Comparison of ENCODE assay signal across 1 cellular context in the genomic region with DNA sequence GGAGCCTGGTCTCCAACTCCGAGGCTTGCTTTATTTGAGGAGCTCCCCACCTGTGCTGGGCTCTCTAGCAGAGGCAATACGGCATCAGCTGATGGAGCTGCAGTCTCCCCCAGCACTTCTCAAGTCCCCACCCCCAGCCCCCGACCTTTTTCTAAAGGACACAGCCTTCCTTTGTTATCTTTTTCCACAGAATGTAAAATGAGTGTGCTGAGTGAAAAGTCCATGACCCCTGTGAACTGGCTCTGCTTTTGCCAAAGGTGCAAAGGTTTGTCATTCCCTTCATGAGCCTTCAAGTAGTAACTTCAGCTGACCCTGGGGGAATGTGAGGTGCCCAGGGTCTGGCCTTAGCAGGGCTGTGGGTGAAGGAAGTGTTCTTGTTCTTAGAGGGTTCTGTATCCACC.
TF ChIP-seq lines count a peak whose summit lies in the region.

No MANE protein-coding gene starts in this region.

TF ChIP-seq in HepG2, 621 proteins besides CTCF, POLR2A, EP300 and RAD21 (continued from another document and continues in another):
- TF ChIP-seq, protein P1, sequence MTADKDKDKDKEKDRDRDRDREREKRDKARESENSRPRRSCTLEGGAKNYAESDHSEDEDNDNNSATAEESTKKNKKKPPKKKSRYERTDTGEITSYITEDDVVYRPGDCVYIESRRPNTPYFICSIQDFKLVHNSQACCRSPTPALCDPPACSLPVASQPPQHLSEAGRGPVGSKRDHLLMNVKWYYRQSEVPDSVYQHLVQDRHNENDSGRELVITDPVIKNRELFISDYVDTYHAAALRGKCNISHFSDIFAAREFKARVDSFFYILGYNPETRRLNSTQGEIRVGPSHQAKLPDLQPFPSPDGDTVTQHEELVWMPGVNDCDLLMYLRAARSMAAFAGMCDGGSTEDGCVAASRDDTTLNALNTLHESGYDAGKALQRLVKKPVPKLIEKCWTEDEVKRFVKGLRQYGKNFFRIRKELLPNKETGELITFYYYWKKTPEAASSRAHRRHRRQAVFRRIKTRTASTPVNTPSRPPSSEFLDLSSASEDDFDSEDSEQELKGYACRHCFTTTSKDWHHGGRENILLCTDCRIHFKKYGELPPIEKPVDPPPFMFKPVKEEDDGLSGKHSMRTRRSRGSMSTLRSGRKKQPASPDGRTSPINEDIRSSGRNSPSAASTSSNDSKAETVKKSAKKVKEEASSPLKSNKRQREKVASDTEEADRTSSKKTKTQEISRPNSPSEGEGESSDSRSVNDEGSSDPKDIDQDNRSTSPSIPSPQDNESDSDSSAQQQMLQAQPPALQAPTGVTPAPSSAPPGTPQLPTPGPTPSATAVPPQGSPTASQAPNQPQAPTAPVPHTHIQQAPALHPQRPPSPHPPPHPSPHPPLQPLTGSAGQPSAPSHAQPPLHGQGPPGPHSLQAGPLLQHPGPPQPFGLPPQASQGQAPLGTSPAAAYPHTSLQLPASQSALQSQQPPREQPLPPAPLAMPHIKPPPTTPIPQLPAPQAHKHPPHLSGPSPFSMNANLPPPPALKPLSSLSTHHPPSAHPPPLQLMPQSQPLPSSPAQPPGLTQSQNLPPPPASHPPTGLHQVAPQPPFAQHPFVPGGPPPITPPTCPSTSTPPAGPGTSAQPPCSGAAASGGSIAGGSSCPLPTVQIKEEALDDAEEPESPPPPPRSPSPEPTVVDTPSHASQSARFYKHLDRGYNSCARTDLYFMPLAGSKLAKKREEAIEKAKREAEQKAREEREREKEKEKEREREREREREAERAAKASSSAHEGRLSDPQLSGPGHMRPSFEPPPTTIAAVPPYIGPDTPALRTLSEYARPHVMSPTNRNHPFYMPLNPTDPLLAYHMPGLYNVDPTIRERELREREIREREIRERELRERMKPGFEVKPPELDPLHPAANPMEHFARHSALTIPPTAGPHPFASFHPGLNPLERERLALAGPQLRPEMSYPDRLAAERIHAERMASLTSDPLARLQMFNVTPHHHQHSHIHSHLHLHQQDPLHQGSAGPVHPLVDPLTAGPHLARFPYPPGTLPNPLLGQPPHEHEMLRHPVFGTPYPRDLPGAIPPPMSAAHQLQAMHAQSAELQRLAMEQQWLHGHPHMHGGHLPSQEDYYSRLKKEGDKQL (CRISPR knock-in tag; IDR thresholded peaks at IDR 0.05; ENCODE audit: low read depth): no peak
- TF ChIP-seq, protein P2, sequence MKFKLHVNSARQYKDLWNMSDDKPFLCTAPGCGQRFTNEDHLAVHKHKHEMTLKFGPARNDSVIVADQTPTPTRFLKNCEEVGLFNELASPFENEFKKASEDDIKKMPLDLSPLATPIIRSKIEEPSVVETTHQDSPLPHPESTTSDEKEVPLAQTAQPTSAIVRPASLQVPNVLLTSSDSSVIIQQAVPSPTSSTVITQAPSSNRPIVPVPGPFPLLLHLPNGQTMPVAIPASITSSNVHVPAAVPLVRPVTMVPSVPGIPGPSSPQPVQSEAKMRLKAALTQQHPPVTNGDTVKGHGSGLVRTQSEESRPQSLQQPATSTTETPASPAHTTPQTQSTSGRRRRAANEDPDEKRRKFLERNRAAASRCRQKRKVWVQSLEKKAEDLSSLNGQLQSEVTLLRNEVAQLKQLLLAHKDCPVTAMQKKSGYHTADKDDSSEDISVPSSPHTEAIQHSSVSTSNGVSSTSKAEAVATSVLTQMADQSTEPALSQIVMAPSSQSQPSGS (CRISPR knock-in tag; IDR thresholded peaks at IDR 0.05): 0 out of 2 replicates have a peak, but pooled peaks have one; percentile 15
- TF ChIP-seq ESRRA (CRISPR knock-in tag; IDR thresholded peaks at IDR 0.05; ENCODE audit: low read depth): peak; percentile 96
- TF ChIP-seq SOX13 (IDR thresholded peaks at IDR 0.05): peak; percentile 64
- TF ChIP-seq SOX13 (CRISPR knock-in tag; conservative IDR thresholded peaks at IDR 0.05 in 1 of 2, IDR thresholded peaks at IDR 0.05 in 1 of 2): peak in 1 of 2 experiments; percentile 88; a peak in 2 of 4 replicates
- TF ChIP-seq ZNF792 (CRISPR knock-in tag; IDR thresholded peaks at IDR 0.05): no peak
- peak; percentile 76 for TF ChIP-seq RXRA (CRISPR knock-in tag; IDR thresholded peaks at IDR 0.05)
- TF ChIP-seq RXRB (CRISPR knock-in tag; IDR thresholded peaks at IDR 0.05; ENCODE audit: borderline replicate concordance): peak; percentile 64; the same call in 1 of the 2 replicates
- TF ChIP-seq HNRNPK (IDR thresholded peaks at IDR 0.05; ENCODE audit: low read depth, low read length, poor library complexity, severe bottlenecking): no peak
- no peak for TF ChIP-seq SYNCRIP (IDR thresholded peaks at IDR 0.05; ENCODE audit: insufficient read depth, low read depth, low read length)
- TF ChIP-seq, protein P3, sequence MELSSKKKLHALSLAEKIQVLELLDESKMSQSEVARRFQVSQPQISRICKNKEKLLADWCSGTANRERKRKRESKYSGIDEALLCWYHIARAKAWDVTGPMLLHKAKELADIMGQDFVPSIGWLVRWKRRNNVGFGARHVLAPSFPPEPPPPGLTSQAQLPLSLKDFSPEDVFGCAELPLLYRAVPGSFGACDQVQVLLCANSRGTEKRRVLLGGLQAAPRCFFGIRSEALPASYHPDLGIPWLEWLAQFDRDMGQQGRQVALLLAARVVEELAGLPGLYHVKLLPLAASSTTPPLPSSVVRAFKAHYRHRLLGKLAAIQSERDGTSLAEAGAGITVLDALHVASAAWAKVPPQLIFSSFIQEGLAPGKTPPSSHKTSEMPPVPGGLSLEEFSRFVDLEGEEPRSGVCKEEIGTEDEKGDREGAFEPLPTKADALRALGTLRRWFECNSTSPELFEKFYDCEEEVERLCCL (CRISPR knock-in tag; IDR thresholded peaks at IDR 0.05; ENCODE audit: borderline replicate concordance): no peak
- TF ChIP-seq, protein P4, sequence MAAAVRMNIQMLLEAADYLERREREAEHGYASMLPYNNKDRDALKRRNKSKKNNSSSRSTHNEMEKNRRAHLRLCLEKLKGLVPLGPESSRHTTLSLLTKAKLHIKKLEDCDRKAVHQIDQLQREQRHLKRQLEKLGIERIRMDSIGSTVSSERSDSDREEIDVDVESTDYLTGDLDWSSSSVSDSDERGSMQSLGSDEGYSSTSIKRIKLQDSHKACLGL (CRISPR knock-in tag; IDR thresholded peaks at IDR 0.05): no peak
- TF ChIP-seq CEBPB (IDR thresholded peaks at IDR 0.05; ENCODE audit: borderline replicate concordance, low read depth, low read length): no peak
- TF ChIP-seq, protein P5, sequence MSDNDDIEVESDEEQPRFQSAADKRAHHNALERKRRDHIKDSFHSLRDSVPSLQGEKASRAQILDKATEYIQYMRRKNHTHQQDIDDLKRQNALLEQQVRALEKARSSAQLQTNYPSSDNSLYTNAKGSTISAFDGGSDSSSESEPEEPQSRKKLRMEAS (IDR thresholded peaks at IDR 0.05): peak; percentile 61; the same call in 1 of the 2 replicates
- no peak for TF ChIP-seq ZKSCAN5 (CRISPR knock-in tag; IDR thresholded peaks at IDR 0.05)
- TF ChIP-seq SIX1 (CRISPR knock-in tag; IDR thresholded peaks at IDR 0.05; ENCODE audit: borderline replicate concordance): no peak
- no peak; the same call in none of the 2 replicates for TF ChIP-seq NFIC (IDR thresholded peaks at IDR 0.05; ENCODE audit: low read length)
- no peak for TF ChIP-seq ZNF383 (CRISPR knock-in tag; IDR thresholded peaks at IDR 0.05; ENCODE audit: borderline replicate concordance)
- TF ChIP-seq, protein P6, sequence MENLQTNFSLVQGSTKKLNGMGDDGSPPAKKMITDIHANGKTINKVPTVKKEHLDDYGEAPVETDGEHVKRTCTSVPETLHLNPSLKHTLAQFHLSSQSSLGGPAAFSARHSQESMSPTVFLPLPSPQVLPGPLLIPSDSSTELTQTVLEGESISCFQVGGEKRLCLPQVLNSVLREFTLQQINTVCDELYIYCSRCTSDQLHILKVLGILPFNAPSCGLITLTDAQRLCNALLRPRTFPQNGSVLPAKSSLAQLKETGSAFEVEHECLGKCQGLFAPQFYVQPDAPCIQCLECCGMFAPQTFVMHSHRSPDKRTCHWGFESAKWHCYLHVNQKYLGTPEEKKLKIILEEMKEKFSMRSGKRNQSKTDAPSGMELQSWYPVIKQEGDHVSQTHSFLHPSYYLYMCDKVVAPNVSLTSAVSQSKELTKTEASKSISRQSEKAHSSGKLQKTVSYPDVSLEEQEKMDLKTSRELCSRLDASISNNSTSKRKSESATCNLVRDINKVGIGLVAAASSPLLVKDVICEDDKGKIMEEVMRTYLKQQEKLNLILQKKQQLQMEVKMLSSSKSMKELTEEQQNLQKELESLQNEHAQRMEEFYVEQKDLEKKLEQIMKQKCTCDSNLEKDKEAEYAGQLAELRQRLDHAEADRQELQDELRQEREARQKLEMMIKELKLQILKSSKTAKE (CRISPR knock-in tag; IDR thresholded peaks at IDR 0.05; ENCODE audit: borderline replicate concordance): 0 out of 2 replicates have a peak, but pooled peaks have one; percentile 45
- TF ChIP-seq NFATC3 (CRISPR knock-in tag; IDR thresholded peaks at IDR 0.05): no peak
- TF ChIP-seq, protein P7, sequence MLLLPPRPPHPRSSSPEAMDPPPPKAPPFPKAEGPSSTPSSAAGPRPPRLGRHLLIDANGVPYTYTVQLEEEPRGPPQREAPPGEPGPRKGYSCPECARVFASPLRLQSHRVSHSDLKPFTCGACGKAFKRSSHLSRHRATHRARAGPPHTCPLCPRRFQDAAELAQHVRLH (CRISPR knock-in tag; IDR thresholded peaks at IDR 0.05; ENCODE audit: borderline replicate concordance, low read depth): no peak
- TF ChIP-seq, protein P8, sequence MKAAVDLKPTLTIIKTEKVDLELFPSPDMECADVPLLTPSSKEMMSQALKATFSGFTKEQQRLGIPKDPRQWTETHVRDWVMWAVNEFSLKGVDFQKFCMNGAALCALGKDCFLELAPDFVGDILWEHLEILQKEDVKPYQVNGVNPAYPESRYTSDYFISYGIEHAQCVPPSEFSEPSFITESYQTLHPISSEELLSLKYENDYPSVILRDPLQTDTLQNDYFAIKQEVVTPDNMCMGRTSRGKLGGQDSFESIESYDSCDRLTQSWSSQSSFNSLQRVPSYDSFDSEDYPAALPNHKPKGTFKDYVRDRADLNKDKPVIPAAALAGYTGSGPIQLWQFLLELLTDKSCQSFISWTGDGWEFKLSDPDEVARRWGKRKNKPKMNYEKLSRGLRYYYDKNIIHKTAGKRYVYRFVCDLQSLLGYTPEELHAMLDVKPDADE (CRISPR knock-in tag; IDR thresholded peaks at IDR 0.05): no peak
- TF ChIP-seq, protein P9, sequence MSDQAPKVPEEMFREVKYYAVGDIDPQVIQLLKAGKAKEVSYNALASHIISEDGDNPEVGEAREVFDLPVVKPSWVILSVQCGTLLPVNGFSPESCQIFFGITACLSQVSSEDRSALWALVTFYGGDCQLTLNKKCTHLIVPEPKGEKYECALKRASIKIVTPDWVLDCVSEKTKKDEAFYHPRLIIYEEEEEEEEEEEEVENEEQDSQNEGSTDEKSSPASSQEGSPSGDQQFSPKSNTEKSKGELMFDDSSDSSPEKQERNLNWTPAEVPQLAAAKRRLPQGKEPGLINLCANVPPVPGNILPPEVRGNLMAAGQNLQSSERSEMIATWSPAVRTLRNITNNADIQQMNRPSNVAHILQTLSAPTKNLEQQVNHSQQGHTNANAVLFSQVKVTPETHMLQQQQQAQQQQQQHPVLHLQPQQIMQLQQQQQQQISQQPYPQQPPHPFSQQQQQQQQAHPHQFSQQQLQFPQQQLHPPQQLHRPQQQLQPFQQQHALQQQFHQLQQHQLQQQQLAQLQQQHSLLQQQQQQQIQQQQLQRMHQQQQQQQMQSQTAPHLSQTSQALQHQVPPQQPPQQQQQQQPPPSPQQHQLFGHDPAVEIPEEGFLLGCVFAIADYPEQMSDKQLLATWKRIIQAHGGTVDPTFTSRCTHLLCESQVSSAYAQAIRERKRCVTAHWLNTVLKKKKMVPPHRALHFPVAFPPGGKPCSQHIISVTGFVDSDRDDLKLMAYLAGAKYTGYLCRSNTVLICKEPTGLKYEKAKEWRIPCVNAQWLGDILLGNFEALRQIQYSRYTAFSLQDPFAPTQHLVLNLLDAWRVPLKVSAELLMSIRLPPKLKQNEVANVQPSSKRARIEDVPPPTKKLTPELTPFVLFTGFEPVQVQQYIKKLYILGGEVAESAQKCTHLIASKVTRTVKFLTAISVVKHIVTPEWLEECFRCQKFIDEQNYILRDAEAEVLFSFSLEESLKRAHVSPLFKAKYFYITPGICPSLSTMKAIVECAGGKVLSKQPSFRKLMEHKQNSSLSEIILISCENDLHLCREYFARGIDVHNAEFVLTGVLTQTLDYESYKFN (CRISPR knock-in tag; conservative IDR thresholded peaks at IDR 0.05): peak; percentile 84
- TF ChIP-seq, protein P10, sequence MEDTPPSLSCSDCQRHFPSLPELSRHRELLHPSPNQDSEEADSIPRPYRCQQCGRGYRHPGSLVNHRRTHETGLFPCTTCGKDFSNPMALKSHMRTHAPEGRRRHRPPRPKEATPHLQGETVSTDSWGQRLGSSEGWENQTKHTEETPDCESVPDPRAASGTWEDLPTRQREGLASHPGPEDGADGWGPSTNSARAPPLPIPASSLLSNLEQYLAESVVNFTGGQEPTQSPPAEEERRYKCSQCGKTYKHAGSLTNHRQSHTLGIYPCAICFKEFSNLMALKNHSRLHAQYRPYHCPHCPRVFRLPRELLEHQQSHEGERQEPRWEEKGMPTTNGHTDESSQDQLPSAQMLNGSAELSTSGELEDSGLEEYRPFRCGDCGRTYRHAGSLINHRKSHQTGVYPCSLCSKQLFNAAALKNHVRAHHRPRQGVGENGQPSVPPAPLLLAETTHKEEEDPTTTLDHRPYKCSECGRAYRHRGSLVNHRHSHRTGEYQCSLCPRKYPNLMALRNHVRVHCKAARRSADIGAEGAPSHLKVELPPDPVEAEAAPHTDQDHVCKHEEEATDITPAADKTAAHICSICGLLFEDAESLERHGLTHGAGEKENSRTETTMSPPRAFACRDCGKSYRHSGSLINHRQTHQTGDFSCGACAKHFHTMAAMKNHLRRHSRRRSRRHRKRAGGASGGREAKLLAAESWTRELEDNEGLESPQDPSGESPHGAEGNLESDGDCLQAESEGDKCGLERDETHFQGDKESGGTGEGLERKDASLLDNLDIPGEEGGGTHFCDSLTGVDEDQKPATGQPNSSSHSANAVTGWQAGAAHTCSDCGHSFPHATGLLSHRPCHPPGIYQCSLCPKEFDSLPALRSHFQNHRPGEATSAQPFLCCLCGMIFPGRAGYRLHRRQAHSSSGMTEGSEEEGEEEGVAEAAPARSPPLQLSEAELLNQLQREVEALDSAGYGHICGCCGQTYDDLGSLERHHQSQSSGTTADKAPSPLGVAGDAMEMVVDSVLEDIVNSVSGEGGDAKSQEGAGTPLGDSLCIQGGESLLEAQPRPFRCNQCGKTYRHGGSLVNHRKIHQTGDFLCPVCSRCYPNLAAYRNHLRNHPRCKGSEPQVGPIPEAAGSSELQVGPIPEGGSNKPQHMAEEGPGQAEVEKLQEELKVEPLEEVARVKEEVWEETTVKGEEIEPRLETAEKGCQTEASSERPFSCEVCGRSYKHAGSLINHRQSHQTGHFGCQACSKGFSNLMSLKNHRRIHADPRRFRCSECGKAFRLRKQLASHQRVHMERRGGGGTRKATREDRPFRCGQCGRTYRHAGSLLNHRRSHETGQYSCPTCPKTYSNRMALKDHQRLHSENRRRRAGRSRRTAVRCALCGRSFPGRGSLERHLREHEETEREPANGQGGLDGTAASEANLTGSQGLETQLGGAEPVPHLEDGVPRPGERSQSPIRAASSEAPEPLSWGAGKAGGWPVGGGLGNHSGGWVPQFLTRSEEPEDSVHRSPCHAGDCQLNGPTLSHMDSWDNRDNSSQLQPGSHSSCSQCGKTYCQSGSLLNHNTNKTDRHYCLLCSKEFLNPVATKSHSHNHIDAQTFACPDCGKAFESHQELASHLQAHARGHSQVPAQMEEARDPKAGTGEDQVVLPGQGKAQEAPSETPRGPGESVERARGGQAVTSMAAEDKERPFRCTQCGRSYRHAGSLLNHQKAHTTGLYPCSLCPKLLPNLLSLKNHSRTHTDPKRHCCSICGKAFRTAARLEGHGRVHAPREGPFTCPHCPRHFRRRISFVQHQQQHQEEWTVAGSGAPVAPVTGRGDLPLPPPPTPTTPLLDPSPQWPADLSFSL (CRISPR knock-in tag; IDR thresholded peaks at IDR 0.05): no peak
- TF ChIP-seq NR2F6 (IDR thresholded peaks at IDR 0.05): peak; percentile 92
- TF ChIP-seq NR2F6 (CRISPR knock-in tag; IDR thresholded peaks at IDR 0.05): peak; percentile 85
- TF ChIP-seq FOSL2 (CRISPR knock-in tag; IDR thresholded peaks at IDR 0.05): no peak
- peak; percentile 92 for TF ChIP-seq HNF4A (CRISPR knock-in tag; IDR thresholded peaks at IDR 0.05)
- no peak for TF ChIP-seq POLR2AphosphoS2 (IDR thresholded peaks at IDR 0.05; ENCODE audit: low read depth, low read length)
